ENCODE assay signal across 9 cellular contexts in the genomic region with DNA sequence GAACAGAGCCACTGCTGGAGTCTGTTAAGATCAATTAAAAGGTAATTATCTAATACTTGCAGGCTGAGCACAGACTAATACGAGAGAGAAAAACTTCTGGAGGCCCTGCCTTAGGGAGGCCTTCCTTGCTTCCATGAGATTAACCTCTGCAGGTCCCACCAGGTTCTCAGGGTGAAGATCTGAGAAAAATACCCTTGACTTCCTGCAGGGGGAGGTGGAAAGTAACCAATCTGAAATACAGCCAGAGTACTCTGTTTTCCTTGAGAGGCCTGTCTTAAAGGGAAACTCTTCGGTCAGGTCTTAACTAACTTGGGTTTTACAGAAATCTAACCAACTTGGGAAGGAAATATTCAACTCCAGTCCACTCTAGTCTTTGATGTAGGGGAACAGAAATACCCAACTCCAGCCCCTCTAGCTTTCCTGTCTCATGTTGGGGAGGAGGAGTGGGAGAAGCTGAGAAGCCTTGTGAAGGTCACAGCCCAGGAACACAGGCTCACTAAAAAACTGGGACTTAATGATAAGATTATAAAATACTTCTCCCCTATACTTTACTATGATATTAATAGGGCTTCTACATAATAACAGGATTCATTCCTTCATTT.
DNase-seq lines count a peak whose midpoint lies in the region; ATAC-seq, FAIRE-seq and TF ChIP-seq lines count a peak whose summit lies in the region.
"Had no signal": no experiment of that assay in that cellular context is flagged by ENCODE, and none has a peak within 500 bp of the region (broad histone marks: within the 10 kb centered on the region; RNA-seq: fewer than 3 reads in every experiment).

No MANE protein-coding gene starts in this region.

- TF ChIP-seq CTCF in esophagus squamous epithelium (IDR thresholded peaks at IDR 0.05) (peak in 5 of 6 experiments; percentile 20 to 69 (median 45)), retinal pigment epithelial cell (conservative IDR thresholded peaks at IDR 0.05; ENCODE audit: low read depth, low read length) (peak; percentile 65)

- no peak for TF ChIP-seq POLR2A in esophagus squamous epithelium (IDR thresholded peaks at IDR 0.05)

- intact Hi-C loops in esophagus squamous epithelium (cut with DNase I): no loop called here

- no peaks in the 10 kb centered on the region for H3K9me3 ChIP-seq in esophagus squamous epithelium

- H3K27me3 ChIP-seq in esophagus squamous epithelium: no peaks in the 10 kb centered on the region

- H3K27ac ChIP-seq in esophagus squamous epithelium: no peak overlapping the region

- H3K36me3 ChIP-seq in esophagus squamous epithelium: peaks cover 0 to 36% (median 0%) of the 10 kb centered on the region in 3 donors

- peaks cover 0 to 8% (median 0%) of the 10 kb centered on the region in 3 donors for H3K4me1 ChIP-seq in esophagus squamous epithelium

- FAIRE-seq in RCC 7860 (lab: Jason Lieb, UNC): no peak
- FAIRE-seq: colon had no signal

- no peak overlapping the region for H3K4me3 ChIP-seq in esophagus squamous epithelium
- no peak overlapping the region for H3K4me3 ChIP-seq in retinal pigment epithelial cell (ENCODE audit: low read length)

- peak; percentile 98 for ATAC-seq in GM19351 (IDR thresholded peaks at IDR 0.05; ENCODE audit: unreplicated experiment)
- ATAC-seq in HG03159 (IDR thresholded peaks at IDR 0.05; ENCODE audit: unreplicated experiment): peak; percentile 99

- WGBS in esophagus squamous epithelium, 2 donors: 38 to 55% methylated on average over 1 to 2 of the region's 2 CpGs

- peak; percentile 33 for DNase-seq in NCI-H146 (lab: John Stamatoyannopoulos, UW)
- no peak for DNase-seq in NCI-H146 treated with DMSO at 0.1 percent for 48 hours (lab: John Stamatoyannopoulos, UW; ENCODE audit: unreplicated experiment)
- peak; percentile 11 for DNase-seq in RCC 7860 (ENCODE audit: low spot score)
- no peak for DNase-seq in esophagus squamous epithelium (lab: John Stamatoyannopoulos, UW)
- DNase-seq in retinal pigment epithelial cell (ENCODE audit: low read depth): no peak
- DNase-seq in effector CD8-positive, alpha-beta T cell (lab: John Stamatoyannopoulos, UW): no peak

Comparison
In these comparisons a context has a peak if more than half of its experiments do, and no peak if none do; other contexts are left out.
1. DNase-seq: peak in NCI-H146 (single experiment) and RCC 7860 (single experiment); none in NCI-H146 treated with DMSO at 0.1 percent for 48 hours (single experiment), esophagus squamous epithelium (single experiment), retinal pigment epithelial cell (single experiment) and effector CD8-positive, alpha-beta T cell (single experiment).